17 cellular contexts compared by ENCODE assay signal in the genomic region with DNA sequence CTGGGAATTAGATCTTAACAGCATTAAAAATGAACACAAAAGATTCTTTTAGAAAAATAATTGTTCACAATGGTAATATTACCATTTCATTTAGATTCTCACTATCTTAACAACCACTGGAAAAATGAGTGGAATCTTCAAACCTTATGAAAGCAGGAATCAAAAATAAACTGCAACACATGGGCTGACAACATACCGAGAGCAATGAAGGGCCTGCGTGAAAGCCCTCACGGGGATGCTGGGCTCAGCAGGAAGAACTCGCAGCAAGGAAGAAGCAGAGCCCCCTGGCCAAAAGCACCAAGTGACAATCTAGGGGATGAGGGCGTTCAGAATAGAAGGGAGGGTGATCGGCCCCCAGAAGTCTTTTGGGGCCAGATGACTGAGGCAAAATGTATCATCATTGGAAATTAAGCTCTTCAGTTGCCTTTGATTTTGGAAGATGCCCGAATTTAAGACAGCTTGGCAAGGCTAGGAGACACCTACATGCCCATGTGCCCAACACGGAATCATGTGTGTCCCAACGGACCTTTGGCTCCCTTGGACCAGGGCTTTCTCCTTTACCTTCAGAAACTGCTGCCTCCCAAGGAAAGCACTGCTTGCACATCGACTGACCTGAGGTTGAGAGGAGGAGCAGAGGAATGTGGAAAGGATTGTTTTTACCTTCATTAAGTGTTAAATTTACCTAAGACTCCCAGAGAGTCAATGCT.
DNase-seq lines count a peak whose midpoint lies in the region; ATAC-seq, FAIRE-seq and TF ChIP-seq lines count a peak whose summit lies in the region.
"Had no signal": no experiment of that assay in that cellular context is flagged by ENCODE, and none has a peak within 500 bp of the region (broad histone marks: within the 10 kb centered on the region; RNA-seq: fewer than 3 reads in every experiment).

No MANE protein-coding gene starts in this region.

- H3K4me1 Mint-ChIP-seq in effector memory CD8-positive, alpha-beta T cell (ENCODE audit: low read depth in 2 of 2): peaks cover 28 to 65% of the 10 kb centered on the region in 2 donors

- no peak overlapping the region for H3K4me3 ChIP-seq in right atrium auricular region
- H3K4me3 ChIP-seq in osteoblast (ENCODE audit: insufficient read depth, low read length): no peak overlapping the region
- no peak overlapping the region for H3K4me3 ChIP-seq in uterus

- H3K27me3 Mint-ChIP-seq in effector memory CD8-positive, alpha-beta T cell: no peaks in the 10 kb centered on the region

- no peak overlapping the region for H3K4me3 Mint-ChIP-seq in effector memory CD8-positive, alpha-beta T cell
- H3K4me3 Mint-ChIP-seq: activated CD8-positive, alpha-beta T cell treated with anti-CD3 and anti-CD28 coated beads, Interleukin-2, amount 10 ng/mL, durations not matched to agents 7 days and 5 days; H9 had no signal

- H3K27ac Mint-ChIP-seq in effector memory CD8-positive, alpha-beta T cell: peak overlapping the region; percentile 9 to 28
- H3K27ac Mint-ChIP-seq: activated CD8-positive, alpha-beta T cell treated with anti-CD3 and anti-CD28 coated beads, Interleukin-2, amount 10 ng/mL, durations not matched to agents 7 days and 5 days; activated T-helper 2 cell treated with anti-CD3 and anti-CD28 coated beads, Interferon-gamma antibody, Interleukin-2, Interleukin-4, amounts not matched to agents 10 μg/mL and 5 μg/mL and 100 μg/mL, durations not matched to agents 14 hours and 24 hours and 36 hours had no signal

- H3K27me3 ChIP-seq in right atrium auricular region (no peaks in the 10 kb centered on the region), osteoblast (ENCODE audit: insufficient read depth, low read length) (no peaks in the 10 kb centered on the region), uterus (no peaks in the 10 kb centered on the region)

- no peak for DNase-seq in right atrium auricular region (ENCODE audit: low spot score)
- DNase-seq in left cardiac atrium: no peak
- DNase-seq in effector memory CD8-positive, alpha-beta T cell: no peak
- DNase-seq in osteoblast (ENCODE audit: insufficient read length, low spot score, missing footprints): no peak
- DNase-seq in uterus: peak in 1 of 2 donors; percentile 15
- DNase-seq in frontal cortex (ENCODE audit: low spot score in 2 of 2): no peak
- DNase-seq: activated CD8-positive, alpha-beta T cell treated with anti-CD3 and anti-CD28 coated beads, Interleukin-2, amount 10 ng/mL, durations not matched to agents 7 days and 5 days; Caco-2; effector CD4-positive, alpha-beta T cell; H9; NCI-H1048; substantia nigra had no signal

- H3K4me1 ChIP-seq in right atrium auricular region: peaks cover 0 to 53% of the 10 kb centered on the region in 2 donors
- H3K4me1 ChIP-seq in osteoblast (ENCODE audit: insufficient read depth, low read length): peaks cover 37% of the 10 kb centered on the region
- no peaks in the 10 kb centered on the region for H3K4me1 ChIP-seq in uterus
- H3K4me1 ChIP-seq: Caco-2 had no signal

- H3K9me3 ChIP-seq in right atrium auricular region (no peaks in the 10 kb centered on the region), osteoblast (ENCODE audit: low read depth, low read length) (no peaks in the 10 kb centered on the region), uterus (no peaks in the 10 kb centered on the region)
- H3K9me3 ChIP-seq: Caco-2 had no signal

- intact Hi-C loops in left cardiac atrium (cut with DNase I): no loop called here
- intact Hi-C loops in uterus (cut with DNase I; ENCODE audit: low total_unique reads): no loop called here

- H4K20me1 ChIP-seq in osteoblast (ENCODE audit: insufficient read depth, low read length): no peaks in the 10 kb centered on the region

- H3K27ac ChIP-seq in right atrium auricular region (peak overlapping the region; percentile 57 to 70), osteoblast (ENCODE audit: low read depth, low read length) (peak overlapping the region; percentile 60), uterus (peak overlapping the region; percentile 69 to 82)
- H3K27ac ChIP-seq: foreskin keratinocyte had no signal

- no peaks in the 10 kb centered on the region for H3K9me3 Mint-ChIP-seq in effector memory CD8-positive, alpha-beta T cell
- H3K9me3 Mint-ChIP-seq: activated T-helper 2 cell treated with anti-CD3 and anti-CD28 coated beads, Interferon-gamma antibody, Interleukin-2, Interleukin-4, amounts not matched to agents 10 μg/mL and 5 μg/mL and 100 μg/mL, durations not matched to agents 14 hours and 24 hours and 36 hours; H9 had no signal

- peak overlapping the region; percentile 31 for H3K4me2 ChIP-seq in osteoblast (ENCODE audit: insufficient read depth, low read length)

- no peak for FAIRE-seq in frontal cortex (lab: Jason Lieb, UNC)
- FAIRE-seq: G401.6 had no signal

- H3K36me3 ChIP-seq in right atrium auricular region: no peaks in the 10 kb centered on the region
- H3K36me3 ChIP-seq in osteoblast (ENCODE audit: insufficient read depth, low read length): no peaks in the 10 kb centered on the region
- no peaks in the 10 kb centered on the region for H3K36me3 ChIP-seq in uterus

- no peak for TF ChIP-seq POLR2A in uterus (IDR thresholded peaks at IDR 0.05)

- H3K79me2 ChIP-seq in osteoblast (ENCODE audit: insufficient read depth, low read length): no peaks in the 10 kb centered on the region

- H2AFZ ChIP-seq in osteoblast (ENCODE audit: low read length): peak overlapping the region; percentile 32

- TF ChIP-seq CTCF in right atrium auricular region (IDR thresholded peaks at IDR 0.05) (no peak), osteoblast (IDR thresholded peaks at IDR 0.05; ENCODE audit: extremely low read depth, low read depth, low read length) (no peak), uterus (IDR thresholded peaks at IDR 0.05) (no peak)

- H3K36me3 Mint-ChIP-seq in effector memory CD8-positive, alpha-beta T cell (ENCODE audit: insufficient read depth): peaks cover 42% of the 10 kb centered on the region

- ATAC-seq in left cardiac atrium (no peak), GM18502 (IDR thresholded peaks at IDR 0.05; ENCODE audit: poor library complexity, unreplicated experiment) (no peak), HG02981 (IDR thresholded peaks at IDR 0.05; ENCODE audit: unreplicated experiment) (no peak)
- no peak for ATAC-seq in effector memory CD8-positive, alpha-beta T cell (replicated peaks)
- ATAC-seq: activated CD8-positive, alpha-beta T cell treated with anti-CD3 and anti-CD28 coated beads, Interleukin-2, amount 10 ng/mL, durations not matched to agents 7 days and 5 days had no signal
